ENCODE assay signal across 15 cellular contexts in the genomic region with DNA sequence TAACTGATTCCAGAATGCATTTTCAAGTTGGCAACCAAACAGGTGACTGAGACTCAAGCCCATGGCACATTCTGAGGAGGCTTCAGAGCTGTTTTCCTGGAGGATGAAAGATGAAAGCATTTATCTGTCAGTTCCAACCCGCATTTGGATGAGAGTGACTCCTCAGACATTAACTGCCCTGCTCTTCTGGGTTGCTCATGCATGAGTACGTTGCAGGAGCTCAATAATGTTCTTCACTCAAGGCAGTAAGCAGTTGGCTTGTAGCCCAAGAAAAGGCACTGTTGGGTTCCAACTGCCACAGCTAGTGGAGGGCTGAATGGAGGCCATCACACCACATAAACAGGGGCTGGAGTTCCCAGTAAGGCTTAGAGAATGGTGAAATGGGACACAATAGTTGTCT.
DNase-seq lines count a peak whose midpoint lies in the region; ATAC-seq lines count a peak whose summit lies in the region.
"Had no signal": no experiment of that assay in that cellular context is flagged by ENCODE, and none has a peak within 500 bp of the region (broad histone marks: within the 10 kb centered on the region; RNA-seq: fewer than 3 reads in every experiment).

No MANE protein-coding gene starts in this region.

- H2BK12ac ChIP-seq in trophoblast cell (ENCODE audit: low read length) = peak overlapping the region; percentile 67

- peak overlapping the region; percentile 41 for H4K8ac ChIP-seq in trophoblast cell (ENCODE audit: low read depth, low read length)

- ATAC-seq in HG02885 (IDR thresholded peaks at IDR 0.05; ENCODE audit: poor library complexity, unreplicated experiment) = no peak
- no peak for ATAC-seq in GM21423 (IDR thresholded peaks at IDR 0.05; ENCODE audit: unreplicated experiment)
- ATAC-seq: A549; CD8-positive, alpha-beta T cell had no signal

- no peaks in the 10 kb centered on the region for H3K27me3 ChIP-seq in trophoblast cell (ENCODE audit: insufficient read depth, low read length)
- H3K27me3 ChIP-seq: BLaER1 treated with 17β-estradiol and CSF1 and Interleukin-3, amounts not matched to agents 10 nM and 100 nM had no signal

- H3K9me3 ChIP-seq in trophoblast cell (ENCODE audit: insufficient read depth, low read depth, low read length) = no peaks in the 10 kb centered on the region
- H3K9me3 ChIP-seq: A549; BLaER1 treated with 17β-estradiol and CSF1 and Interleukin-3, amounts not matched to agents 10 nM and 100 nM had no signal

- H3K4me2 ChIP-seq in trophoblast cell (ENCODE audit: low read length) = no peak overlapping the region
- H3K4me2 ChIP-seq: A549; BLaER1 treated with 17β-estradiol and CSF1 and Interleukin-3, amounts not matched to agents 10 nM and 100 nM had no signal

- no peak overlapping the region for H3K9ac ChIP-seq in trophoblast cell (ENCODE audit: low read length)
- H3K9ac ChIP-seq: BLaER1 treated with 17β-estradiol and CSF1 and Interleukin-3, amounts not matched to agents 10 nM and 100 nM had no signal

- no peak overlapping the region for H3K18ac ChIP-seq in trophoblast cell (ENCODE audit: low read length)

- peak overlapping the region; percentile 71 for H4K91ac ChIP-seq in trophoblast cell (ENCODE audit: low read depth, low read length)

- no peak overlapping the region for H2AK5ac ChIP-seq in trophoblast cell (ENCODE audit: low read length)

- no peak overlapping the region for H3K4ac ChIP-seq in trophoblast cell (ENCODE audit: low read depth, low read length)

- no peak overlapping the region for H4K12ac ChIP-seq in trophoblast cell (ENCODE audit: low read depth, low read length)

- peaks cover 8% of the 10 kb centered on the region for H3K79me1 ChIP-seq in trophoblast cell (ENCODE audit: low read length)

- WGBS in trophoblast cell (ENCODE audit: extremely low coverage, insufficient coverage, insufficient read length) = no CpG with 5 or more reads among the region's 2 CpGs

- H3K14ac ChIP-seq in trophoblast cell (ENCODE audit: low read length) = peak overlapping the region; percentile 38

- no peak overlapping the region for H3K4me3 ChIP-seq in trophoblast cell (ENCODE audit: low read depth, low read length)
- H3K4me3 ChIP-seq: A549; BLaER1 treated with 17β-estradiol and CSF1 and Interleukin-3, amounts not matched to agents 10 nM and 100 nM had no signal

- peak overlapping the region; percentile 11 for H2BK5ac ChIP-seq in trophoblast cell (ENCODE audit: low read depth, low read length, poor library complexity)

- no peaks in the 10 kb centered on the region for H3K79me2 ChIP-seq in trophoblast cell (ENCODE audit: control insufficient read depth, insufficient read depth, low read length, poor library complexity)

- H3K4me1 ChIP-seq in trophoblast cell (ENCODE audit: control insufficient read depth in 1 of 2, insufficient read depth in 2 of 2, low read length in 2 of 2) = peaks cover 2 to 3% of the 10 kb centered on the region in 2 experiments
- H3K4me1 ChIP-seq: A549; BLaER1 treated with 17β-estradiol and CSF1 and Interleukin-3, amounts not matched to agents 10 nM and 100 nM had no signal

- no peak overlapping the region for H3K27ac ChIP-seq in trophoblast cell (ENCODE audit: low read depth, low read length)
- H3K27ac ChIP-seq: 22Rv1; A549; BLaER1 treated with 17β-estradiol and CSF1 and Interleukin-3, amounts not matched to agents 10 nM and 100 nM had no signal

- H2AFZ ChIP-seq in trophoblast cell (ENCODE audit: insufficient read depth, low read length, poor library complexity) = no peak overlapping the region

- DNase-seq in DMS79 treated with DMSO at 0.1 percent for 48 hours (lab: John Stamatoyannopoulos, UW) = peak; percentile 22
- no peak for DNase-seq in DMS79 (lab: John Stamatoyannopoulos, UW)
- peak; percentile 30 for DNase-seq in NCI-H446 treated with DMSO at 0.1 percent for 48 hours (lab: John Stamatoyannopoulos, UW)
- DNase-seq in globus pallidus (ENCODE audit: low spot score) = peak; percentile 18
- peak; percentile 18 to 56 for DNase-seq in trophoblast cell
- DNase-seq in NCI-H526 treated with DMSO at 0.1 percent for 48 hours (lab: John Stamatoyannopoulos, UW) = no peak
- DNase-seq: Calu3; CD8-positive, alpha-beta T cell; GF-D8; H9 had no signal

- no peak overlapping the region for H3K23ac ChIP-seq in trophoblast cell (ENCODE audit: low read length)

- no peaks in the 10 kb centered on the region for H3K36me3 ChIP-seq in trophoblast cell (ENCODE audit: control insufficient read depth in 1 of 2, insufficient read depth in 2 of 2, low read length in 2 of 2)
- H3K36me3 ChIP-seq: BLaER1 treated with 17β-estradiol and CSF1 and Interleukin-3, amounts not matched to agents 10 nM and 100 nM had no signal

- no peak overlapping the region for H2BK120ac ChIP-seq in trophoblast cell (ENCODE audit: insufficient read depth, low read length, poor library complexity)

Comparison
In these comparisons a context has a peak if more than half of its experiments do, and no peak if none do; other contexts are left out.
1. DNase-seq: peak in DMS79 treated with DMSO at 0.1 percent for 48 hours (single experiment), NCI-H446 treated with DMSO at 0.1 percent for 48 hours (single experiment), globus pallidus (single experiment) and trophoblast cell (2 of 2); none in DMS79 (single experiment) and NCI-H526 treated with DMSO at 0.1 percent for 48 hours (single experiment).